Comparison of ENCODE assay signal across 1 cellular context in genomic region chr20:15611579-15611978, GRCh38.
TF ChIP-seq lines count a peak whose summit lies in the region.

No MANE protein-coding gene starts in this region.

TF ChIP-seq in SK-N-SH treated with all-trans-retinoic acid at 6 μM for 48 hours, 23 proteins besides CTCF, POLR2A, EP300 and RAD21 (continued from another document):
- TF ChIP-seq, protein P1, sequence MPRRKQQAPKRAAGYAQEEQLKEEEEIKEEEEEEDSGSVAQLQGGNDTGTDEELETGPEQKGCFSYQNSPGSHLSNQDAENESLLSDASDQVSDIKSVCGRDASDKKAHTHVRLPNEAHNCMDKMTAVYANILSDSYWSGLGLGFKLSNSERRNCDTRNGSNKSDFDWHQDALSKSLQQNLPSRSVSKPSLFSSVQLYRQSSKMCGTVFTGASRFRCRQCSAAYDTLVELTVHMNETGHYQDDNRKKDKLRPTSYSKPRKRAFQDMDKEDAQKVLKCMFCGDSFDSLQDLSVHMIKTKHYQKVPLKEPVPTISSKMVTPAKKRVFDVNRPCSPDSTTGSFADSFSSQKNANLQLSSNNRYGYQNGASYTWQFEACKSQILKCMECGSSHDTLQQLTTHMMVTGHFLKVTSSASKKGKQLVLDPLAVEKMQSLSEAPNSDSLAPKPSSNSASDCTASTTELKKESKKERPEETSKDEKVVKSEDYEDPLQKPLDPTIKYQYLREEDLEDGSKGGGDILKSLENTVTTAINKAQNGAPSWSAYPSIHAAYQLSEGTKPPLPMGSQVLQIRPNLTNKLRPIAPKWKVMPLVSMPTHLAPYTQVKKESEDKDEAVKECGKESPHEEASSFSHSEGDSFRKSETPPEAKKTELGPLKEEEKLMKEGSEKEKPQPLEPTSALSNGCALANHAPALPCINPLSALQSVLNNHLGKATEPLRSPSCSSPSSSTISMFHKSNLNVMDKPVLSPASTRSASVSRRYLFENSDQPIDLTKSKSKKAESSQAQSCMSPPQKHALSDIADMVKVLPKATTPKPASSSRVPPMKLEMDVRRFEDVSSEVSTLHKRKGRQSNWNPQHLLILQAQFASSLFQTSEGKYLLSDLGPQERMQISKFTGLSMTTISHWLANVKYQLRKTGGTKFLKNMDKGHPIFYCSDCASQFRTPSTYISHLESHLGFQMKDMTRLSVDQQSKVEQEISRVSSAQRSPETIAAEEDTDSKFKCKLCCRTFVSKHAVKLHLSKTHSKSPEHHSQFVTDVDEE (CRISPR knock-in tag; IDR thresholded peaks at IDR 0.05), result no peak
- TF ChIP-seq OSR1 (CRISPR knock-in tag; IDR thresholded peaks at IDR 0.05), result no peak
TF ChIP-seq in SK-N-SH treated with all-trans-retinoic acid at 6 μM for 48 hours: peak in this region for 0.
